In the genomic region with DNA sequence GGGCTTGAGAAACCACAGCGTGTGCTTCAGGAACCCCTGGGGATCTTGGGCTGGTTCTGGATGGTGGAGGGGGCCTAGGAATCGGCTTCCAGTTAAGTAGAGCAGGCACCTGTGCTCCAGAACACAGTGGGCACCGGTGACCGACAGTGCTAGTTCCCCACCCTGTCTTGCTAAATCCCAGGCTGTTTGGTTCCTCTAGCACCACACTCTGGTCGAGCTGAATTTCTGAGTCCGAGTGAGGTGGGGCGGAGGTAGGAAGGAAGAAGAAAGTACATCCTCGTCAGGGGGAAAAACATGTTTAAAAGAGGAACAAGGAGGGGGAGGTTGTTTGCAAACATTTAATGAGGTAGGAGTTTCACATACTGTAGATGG, we compare ENCODE assay signal across 8 cellular contexts. TPM values are rescaled to one million over a fixed set of nuclear protein-coding genes. Genes with fewer than 3 reads are reported as not detected.
A peak's percentile ranks its signal among the peaks of the same experiment; 100 is the strongest.
DNase-seq lines count a peak whose midpoint lies in the region; ATAC-seq, FAIRE-seq and TF ChIP-seq lines count a peak whose summit lies in the region.

No MANE protein-coding gene starts in this region.

- peak overlapping the region; percentile 100 for H3K27ac Mint-ChIP-seq in T-helper 2 cell treated with Interferon-gamma antibody and Interleukin-4, amounts not matched to agents 5 μg/mL and 100 μg/mL, for 36 hours
- H3K27ac Mint-ChIP-seq in glutamatergic neuron (ENCODE audit: unreplicated experiment), result peak overlapping the region; percentile 22

- ATAC-seq in heart left ventricle, result peak in 1 of 4 donors; percentile 6
- ATAC-seq in Right ventricle myocardium inferior, result no peak
- ATAC-seq in HG03025 (IDR thresholded peaks at IDR 0.05; ENCODE audit: low FRiP score, unreplicated experiment), result peak; percentile 37

- H3K4me3 ChIP-seq in heart left ventricle (peak overlapping the region in 1 of 12 donors; percentile 36), BE2C (ENCODE audit: low read depth, low read length) (no peak overlapping the region)

- WGBS in heart left ventricle, 4 donors, result 63 to 70% (median 69%) methylated on average over 8 of the region's 8 CpGs

- H3K27me3 ChIP-seq in heart left ventricle (no peaks in the 10 kb centered on the region), BE2C (no peaks in the 10 kb centered on the region)

- intact Hi-C loops in heart left ventricle (cut with DNase I), result loop anchor here in 1 of 10 donors (5.0 kb wide), 1 partner anchor 59 kb away; no protein-coding TSS in a partner anchor
- intact Hi-C loops in Right ventricle myocardium inferior (cut with DNase I), result no loop called here

- DNase-seq in heart left ventricle (peak in 1 of 5 donors; percentile 54), Right ventricle myocardium inferior (ENCODE audit: missing footprints) (no peak), glutamatergic neuron (no peak), GM12892 (ENCODE audit: insufficient read length) (no peak), BE2C (no peak)
- DNase-seq in T-helper 2 cell treated with Interferon-gamma antibody and Interleukin-4, amounts not matched to agents 5 μg/mL and 100 μg/mL, for 36 hours (ENCODE audit: low spot score), result no peak

- TF ChIP-seq CTCF in heart left ventricle (IDR thresholded peaks at IDR 0.05) (no peak), glutamatergic neuron (IDR thresholded peaks at IDR 0.05; ENCODE audit: partially characterized antibody, unreplicated experiment) (no peak), BE2C (IDR thresholded peaks at IDR 0.05; ENCODE audit: low read depth, low read length) (no peak)

- H3K27ac ChIP-seq in heart left ventricle, result peak overlapping the region in 10 of 12 donors; percentile 40 to 97 (median 70)
- H3K27ac ChIP-seq in temporal lobe (ENCODE audit: low read depth, low read length), result peak overlapping the region; percentile 66

- H3K4me1 Mint-ChIP-seq in T-helper 2 cell treated with Interferon-gamma antibody and Interleukin-4, amounts not matched to agents 5 μg/mL and 100 μg/mL, for 36 hours (ENCODE audit: low read depth), result peaks cover 73% of the 10 kb centered on the region
- H3K4me1 Mint-ChIP-seq in glutamatergic neuron (ENCODE audit: low read depth, unreplicated experiment), result peaks cover 7% of the 10 kb centered on the region

- H3K36me3 ChIP-seq in heart left ventricle (peaks cover 0 to 7% (median 0%) of the 10 kb centered on the region in 9 donors), BE2C (no peaks in the 10 kb centered on the region)

- peak overlapping the region; percentile 92 for H3K4me3 Mint-ChIP-seq in T-helper 2 cell treated with Interferon-gamma antibody and Interleukin-4, amounts not matched to agents 5 μg/mL and 100 μg/mL, for 36 hours
- H3K4me3 Mint-ChIP-seq in glutamatergic neuron (ENCODE audit: unreplicated experiment), result no peak overlapping the region

- no peak for FAIRE-seq in GM12892 (lab: Jason Lieb, UNC)

- TF ChIP-seq POLR2A in heart left ventricle (IDR thresholded peaks at IDR 0.05) (no peak), GM12892 (IDR thresholded peaks at IDR 0.05; ENCODE audit: low read depth, low read length) (no peak; the same call in 1 of the 2 replicates)

- H3K9me3 ChIP-seq in heart left ventricle (no peaks in the 10 kb centered on the region), BE2C (no peaks in the 10 kb centered on the region)

- H3K9me3 Mint-ChIP-seq in T-helper 2 cell treated with Interferon-gamma antibody and Interleukin-4, amounts not matched to agents 5 μg/mL and 100 μg/mL, for 36 hours, result no peaks in the 10 kb centered on the region
- H3K9me3 Mint-ChIP-seq in glutamatergic neuron (ENCODE audit: unreplicated experiment), result peaks cover 4% of the 10 kb centered on the region

- H3K27me3 Mint-ChIP-seq in T-helper 2 cell treated with Interferon-gamma antibody and Interleukin-4, amounts not matched to agents 5 μg/mL and 100 μg/mL, for 36 hours (ENCODE audit: low read depth), result no peaks in the 10 kb centered on the region
- H3K27me3 Mint-ChIP-seq in glutamatergic neuron (ENCODE audit: unreplicated experiment), result peaks cover 8% of the 10 kb centered on the region

- H3K4me1 ChIP-seq in heart left ventricle, result peaks cover 14 to 99% (median 61%) of the 10 kb centered on the region in 12 donors
- peaks cover 10% of the 10 kb centered on the region for H3K4me1 ChIP-seq in BE2C

- peaks cover 12% of the 10 kb centered on the region for H3K36me3 Mint-ChIP-seq in T-helper 2 cell treated with Interferon-gamma antibody and Interleukin-4, amounts not matched to agents 5 μg/mL and 100 μg/mL, for 36 hours (ENCODE audit: low read depth)
- H3K36me3 Mint-ChIP-seq in glutamatergic neuron (ENCODE audit: unreplicated experiment), result no peaks in the 10 kb centered on the region

RNA-seq across cellular contexts. Expression of gene SLC6A6, which starts 29.1 kb away (rescaled TPM):
- total RNA-seq in heart left ventricle (100 to 1,000 TPM in 1 of 9 donors, 10 to 100 TPM in 8; 17.5 to 101 (median 34.9) TPM), Right ventricle myocardium inferior (14.3 TPM), glutamatergic neuron (ENCODE audit: unreplicated experiment) (21.9 TPM), temporal lobe (12.5 TPM)
- polyA plus RNA-seq in heart left ventricle, result 100 to 1,000 TPM in 1 of 2 donors, 1 to 10 TPM in 1; 9.1 to 121 TPM
- 15.9 TPM for polyA plus RNA-seq in GM12892 (2012; ENCODE audit: missing spikeins)
- polyA plus RNA-seq in BE2C (2012; ENCODE audit: insufficient read depth, insufficient read length, low read depth), result 12.8 TPM
